Comparison of ENCODE assay signal across 22 cellular contexts in genomic region chr1:55466921-55467320, GRCh38.
"Had no signal": no experiment of that assay in that cellular context is flagged by ENCODE, and none has a peak within 500 bp of the region (broad histone marks: within the 10 kb centered on the region; RNA-seq: fewer than 3 reads in every experiment).

No MANE protein-coding gene starts in this region.

- H3K4me1 ChIP-seq: heart right ventricle, lower lobe of right lung, uterus had no signal

- DNase-seq: activated CD4-positive, alpha-beta T cell treated with anti-CD3 and anti-CD28 coated beads for 4 hours; activated CD4-positive, alpha-beta T cell treated with anti-CD3 and anti-CD28 coated beads, Interleukin-2, amount 50 U/mL, for 48 hours; activated CD4-positive, CD25-positive, alpha-beta regulatory T cell; activated naive CD4-positive, alpha-beta T cell treated with Interleukin-2 at 50 U/mL for 16 hours; activated naive CD8-positive, alpha-beta T cell treated with anti-CD3 and anti-CD28 coated beads for 36 hours; activated T-cell treated with anti-CD3 and anti-CD28 coated beads, Interleukin-2, amount 50 U/mL, for 48 hours; amygdala; cortex of kidney; heart right ventricle; lower lobe of right lung; naive B cell; nucleus accumbens; right cardiac atrium; stimulated activated CD4-positive, alpha-beta T cell treated with anti-CD3 and anti-CD28 coated beads, Interleukin-1b, Interleukin-23, amount 100 ng/mL, for 48 hours; stimulated activated naive CD8-positive, alpha-beta T cell treated with anti-CD3 and anti-CD28 coated beads, Interleukin-15, amount 100 ng/mL, for 72 hours; T-helper 17 cell; uterus had no signal

- H3K4me3 ChIP-seq: heart right ventricle, lower lobe of right lung, transverse colon, uterus had no signal

- H3K27ac ChIP-seq: epithelial cell of prostate, heart right ventricle, lower lobe of right lung, parathyroid adenoma, uterus had no signal

- H3K27me3 ChIP-seq: heart right ventricle, transverse colon, uterus had no signal

- H3K36me3 ChIP-seq: heart right ventricle, lower lobe of right lung, transverse colon, uterus had no signal

- H3K9ac ChIP-seq: parathyroid adenoma had no signal

- H3K9me3 ChIP-seq: heart right ventricle, lower lobe of right lung, transverse colon, uterus had no signal

- H2AFZ ChIP-seq: parathyroid adenoma had no signal

- H3K79me2 ChIP-seq: parathyroid adenoma had no signal

- FAIRE-seq: bronchial epithelial cell, keratinocyte had no signal
